ENCODE assay signal across 18 cellular contexts in genomic region chr14:42011221-42011620, GRCh38.
DNase-seq lines count a peak whose midpoint lies in the region; ATAC-seq, FAIRE-seq and TF ChIP-seq lines count a peak whose summit lies in the region.
"Had no signal": no experiment of that assay in that cellular context is flagged by ENCODE, and none has a peak within 500 bp of the region (broad histone marks: within the 10 kb centered on the region; RNA-seq: fewer than 3 reads in every experiment).

No MANE protein-coding gene starts in this region.

- no peak overlapping the region for H3K27ac ChIP-seq in esophagus squamous epithelium

- CTCF ChIA-PET in activated CD8-positive, alpha-beta T cell treated with anti-CD3 and anti-CD28 coated beads for 36 hours (lab: Charles Lee), result no interaction called here

- H3K27me3 ChIP-seq in esophagus squamous epithelium, result no peaks in the 10 kb centered on the region

- peak overlapping the region; percentile 27 for H3K4me3 Mint-ChIP-seq in stimulated activated memory B cell treated with anti-CD40 and anti-IgM and Interleukin-4, amounts not matched to agents 10 μg/mL and 1 μg/mL and 100 μg/mL, for 72 hours
- H3K4me3 Mint-ChIP-seq in activated CD8-positive, alpha-beta T cell treated with anti-CD3 and anti-CD28 coated beads for 36 hours, result no peak overlapping the region
- H3K4me3 Mint-ChIP-seq: CD8-positive, alpha-beta memory T cell had no signal

- intact Hi-C loops in activated CD8-positive, alpha-beta T cell treated with anti-CD3 and anti-CD28 coated beads for 36 hours (cut with micrococcal nuclease), result no loop called here
- intact Hi-C loops in esophagus squamous epithelium (cut with DNase I), result no loop called here

- H3K4me3 ChIP-seq in esophagus squamous epithelium, result no peak overlapping the region

- POLR2A ChIA-PET in activated CD8-positive, alpha-beta T cell treated with anti-CD3 and anti-CD28 coated beads for 36 hours (lab: Charles Lee), result no interaction called here

- no peaks in the 10 kb centered on the region for H3K4me1 ChIP-seq in esophagus squamous epithelium

- ATAC-seq in GM21619 (IDR thresholded peaks at IDR 0.05; ENCODE audit: unreplicated experiment), result peak; percentile 42
- ATAC-seq in stimulated activated memory B cell treated with anti-CD40 and anti-IgM and Interleukin-4, amounts not matched to agents 10 μg/mL and 1 μg/mL and 100 μg/mL, for 72 hours, result no peak
- no peak for ATAC-seq in activated CD8-positive, alpha-beta T cell treated with anti-CD3 and anti-CD28 coated beads for 36 hours

- no peaks in the 10 kb centered on the region for H3K27me3 Mint-ChIP-seq in stimulated activated memory B cell treated with anti-CD40 and anti-IgM and Interleukin-4, amounts not matched to agents 10 μg/mL and 1 μg/mL and 100 μg/mL, for 72 hours
- H3K27me3 Mint-ChIP-seq in activated CD8-positive, alpha-beta T cell treated with anti-CD3 and anti-CD28 coated beads for 36 hours, result no peaks in the 10 kb centered on the region
- H3K27me3 Mint-ChIP-seq: CD8-positive, alpha-beta memory T cell had no signal

- H3K36me3 Mint-ChIP-seq in stimulated activated memory B cell treated with anti-CD40 and anti-IgM and Interleukin-4, amounts not matched to agents 10 μg/mL and 1 μg/mL and 100 μg/mL, for 72 hours, result no peaks in the 10 kb centered on the region
- H3K36me3 Mint-ChIP-seq in activated CD8-positive, alpha-beta T cell treated with anti-CD3 and anti-CD28 coated beads for 36 hours (ENCODE audit: low read depth), result no peaks in the 10 kb centered on the region
- H3K36me3 Mint-ChIP-seq: CD8-positive, alpha-beta memory T cell had no signal

- no peaks in the 10 kb centered on the region for H3K9me3 ChIP-seq in esophagus squamous epithelium

- peaks cover 11% of the 10 kb centered on the region for H3K4me1 Mint-ChIP-seq in stimulated activated memory B cell treated with anti-CD40 and anti-IgM and Interleukin-4, amounts not matched to agents 10 μg/mL and 1 μg/mL and 100 μg/mL, for 72 hours
- no peaks in the 10 kb centered on the region for H3K4me1 Mint-ChIP-seq in activated CD8-positive, alpha-beta T cell treated with anti-CD3 and anti-CD28 coated beads for 36 hours (ENCODE audit: low read depth)
- H3K4me1 Mint-ChIP-seq: CD8-positive, alpha-beta memory T cell had no signal

- no peak for TF ChIP-seq CTCF in activated CD8-positive, alpha-beta T cell treated with anti-CD3 and anti-CD28 coated beads for 36 hours (IDR thresholded peaks at IDR 0.05)
- TF ChIP-seq CTCF in esophagus squamous epithelium (IDR thresholded peaks at IDR 0.05), result no peak

- DNase-seq in GM12891 (ENCODE audit: insufficient read length, low spot score) (no peak), MV-4-11 (lab: John Stamatoyannopoulos, UW) (peak; percentile 31), cortex of kidney (lab: John Stamatoyannopoulos, UW) (no peak), esophagus squamous epithelium (lab: John Stamatoyannopoulos, UW) (no peak)
- DNase-seq in activated CD8-positive, alpha-beta T cell treated with anti-CD3 and anti-CD28 coated beads for 36 hours, result no peak
- DNase-seq: AML-193; CD8-positive, alpha-beta memory T cell; DND-41; GF-D8; GOT3; KBM-7; NCI-H1092; NCI-H1694; SHP77 treated with DMSO at 0.1 percent for 48 hours; T-helper 2 cell had no signal

- TF ChIP-seq POLR2A in GM12891 (IDR thresholded peaks at IDR 0.05; ENCODE audit: low read depth, low read length), result no peak
- no peak for TF ChIP-seq POLR2A in esophagus squamous epithelium (IDR thresholded peaks at IDR 0.05)

- peaks cover 6% of the 10 kb centered on the region for H3K9me3 Mint-ChIP-seq in stimulated activated memory B cell treated with anti-CD40 and anti-IgM and Interleukin-4, amounts not matched to agents 10 μg/mL and 1 μg/mL and 100 μg/mL, for 72 hours
- H3K9me3 Mint-ChIP-seq in activated CD8-positive, alpha-beta T cell treated with anti-CD3 and anti-CD28 coated beads for 36 hours, result peaks cover 9% of the 10 kb centered on the region

- H3K36me3 ChIP-seq in esophagus squamous epithelium, result no peaks in the 10 kb centered on the region

- FAIRE-seq in GM12891 (lab: Jason Lieb, UNC), result no peak
- FAIRE-seq: HTR-8/SVneo had no signal

- H3K27ac Mint-ChIP-seq in stimulated activated memory B cell treated with anti-CD40 and anti-IgM and Interleukin-4, amounts not matched to agents 10 μg/mL and 1 μg/mL and 100 μg/mL, for 72 hours, result peak overlapping the region; percentile 73
- no peak overlapping the region for H3K27ac Mint-ChIP-seq in activated CD8-positive, alpha-beta T cell treated with anti-CD3 and anti-CD28 coated beads for 36 hours
- H3K27ac Mint-ChIP-seq: CD8-positive, alpha-beta memory T cell had no signal

- 8 to 17% methylated on average over 1 of the region's 1 CpG for WGBS in esophagus squamous epithelium, 2 donors

TF ChIP-seq in GM12891, 5 proteins besides CTCF, POLR2A, EP300 and RAD21:
- TF ChIP-seq POU2F2 (IDR thresholded peaks at IDR 0.05; ENCODE audit: low read depth, low read length), result no peak
- no peak for TF ChIP-seq TAF1 (IDR thresholded peaks at IDR 0.05; ENCODE audit: low read depth, low read length)
- TF ChIP-seq POLR2AphosphoS5 (IDR thresholded peaks at IDR 0.05; ENCODE audit: low read depth, low read length), result no peak
- TF ChIP-seq SPI1 (IDR thresholded peaks at IDR 0.05; ENCODE audit: low read depth, low read length), result peak; percentile 32; the same call in 1 of the 2 replicates
- no peak for TF ChIP-seq PAX5 (IDR thresholded peaks at IDR 0.05; ENCODE audit: insufficient read depth, low read length, severe bottlenecking)
